Comparison of ENCODE assay signal across 9 cellular contexts in the genomic region with DNA sequence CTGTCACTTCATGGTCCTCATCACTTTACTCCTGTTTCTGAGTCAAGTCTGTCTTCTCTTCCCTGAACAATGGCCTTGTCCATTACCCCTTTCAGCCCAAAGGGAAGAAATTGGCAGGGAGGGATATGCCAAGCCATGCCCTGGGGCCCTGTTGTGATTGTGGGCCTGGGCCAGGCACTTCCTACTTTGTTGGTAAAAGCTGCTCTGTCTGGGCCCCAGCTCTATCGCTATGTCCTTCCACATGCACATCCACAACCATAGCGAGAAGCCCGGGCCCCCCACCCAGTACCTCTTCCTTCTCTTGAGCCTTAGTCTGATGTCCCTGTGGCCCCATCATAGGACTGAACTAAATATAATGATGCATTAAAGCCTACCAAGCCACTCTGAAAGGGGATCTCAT.
"Had no signal": no experiment of that assay in that cellular context is flagged by ENCODE, and none has a peak within 500 bp of the region (broad histone marks: within the 10 kb centered on the region; RNA-seq: fewer than 3 reads in every experiment).

No MANE protein-coding gene starts in this region.

- H3K4me2 ChIP-seq: GM23338 had no signal

- H3K4me3 Mint-ChIP-seq: GM23338, H9, HFFc6 had no signal

- H3K9ac ChIP-seq: GM23248 had no signal

- H3K9me3 Mint-ChIP-seq: GM23338, H9, HFFc6 had no signal

- ATAC-seq: GM23338, HCT116 had no signal

- DNase-seq: GM23248, GOT3, H7, H9, HCEC 1CT, HFFc6 had no signal

- H3K27ac ChIP-seq: GM23248 had no signal

- H3K4me3 ChIP-seq: GM23248, GM23338, HAP-1 had no signal

- H2AFZ ChIP-seq: GM23248, GM23338 had no signal

- H3K27ac Mint-ChIP-seq: GM23338, H9, HFFc6 had no signal

- H3K9me3 ChIP-seq: HAP-1 had no signal

- H3K36me3 ChIP-seq: HAP-1 had no signal

- H3K4me1 ChIP-seq: HAP-1 had no signal
